ENCODE assay signal across 1 cellular context in the genomic region with DNA sequence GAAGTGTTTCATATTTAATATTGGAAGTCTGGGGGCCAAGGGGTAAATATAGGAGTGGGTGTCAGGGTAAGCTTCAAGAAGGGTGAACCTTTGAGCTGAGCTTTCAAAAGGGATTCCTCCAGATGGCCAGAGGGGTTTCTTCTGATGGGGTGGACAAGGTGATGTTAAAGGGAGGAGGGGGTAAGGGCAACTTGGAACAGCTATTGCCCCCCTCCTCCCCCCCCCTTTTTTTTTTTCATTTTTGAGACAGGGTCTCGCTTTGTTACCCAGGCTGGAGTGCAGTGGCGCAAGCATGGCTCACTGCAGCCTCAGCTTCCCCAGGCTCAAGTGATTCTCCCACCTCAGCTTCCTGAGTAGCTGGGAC.
TF ChIP-seq lines count a peak whose summit lies in the region.

No MANE protein-coding gene starts in this region.

TF ChIP-seq in HCT116, 20 proteins besides CTCF, POLR2A, EP300 and RAD21:
- TF ChIP-seq TCF7L2 (IDR thresholded peaks at IDR 0.05; ENCODE audit: borderline replicate concordance, extremely low read depth, insufficient read depth, insufficient read length) (no peak), CBX3 (IDR thresholded peaks at IDR 0.05; ENCODE audit: low read depth) (no peak), ZFX (IDR thresholded peaks at IDR 0.05) (no peak), ZNF274 (IDR thresholded peaks at IDR 0.05; ENCODE audit: low read depth, low read length) (no peak), YY1 (IDR thresholded peaks at IDR 0.05; ENCODE audit: extremely low read depth, insufficient replicate concordance, low read depth, low read length) (no peak), FOSL1 (IDR thresholded peaks at IDR 0.05; ENCODE audit: low read depth) (no peak), POLR2AphosphoS5 (IDR thresholded peaks at IDR 0.05; ENCODE audit: low read depth, low read length) (no peak), EZH2phosphoT487 (IDR thresholded peaks at IDR 0.05; ENCODE audit: borderline replicate concordance) (no peak), EGR1 (IDR thresholded peaks at IDR 0.05; ENCODE audit: low read depth) (no peak)
- TF ChIP-seq, protein P1, sequence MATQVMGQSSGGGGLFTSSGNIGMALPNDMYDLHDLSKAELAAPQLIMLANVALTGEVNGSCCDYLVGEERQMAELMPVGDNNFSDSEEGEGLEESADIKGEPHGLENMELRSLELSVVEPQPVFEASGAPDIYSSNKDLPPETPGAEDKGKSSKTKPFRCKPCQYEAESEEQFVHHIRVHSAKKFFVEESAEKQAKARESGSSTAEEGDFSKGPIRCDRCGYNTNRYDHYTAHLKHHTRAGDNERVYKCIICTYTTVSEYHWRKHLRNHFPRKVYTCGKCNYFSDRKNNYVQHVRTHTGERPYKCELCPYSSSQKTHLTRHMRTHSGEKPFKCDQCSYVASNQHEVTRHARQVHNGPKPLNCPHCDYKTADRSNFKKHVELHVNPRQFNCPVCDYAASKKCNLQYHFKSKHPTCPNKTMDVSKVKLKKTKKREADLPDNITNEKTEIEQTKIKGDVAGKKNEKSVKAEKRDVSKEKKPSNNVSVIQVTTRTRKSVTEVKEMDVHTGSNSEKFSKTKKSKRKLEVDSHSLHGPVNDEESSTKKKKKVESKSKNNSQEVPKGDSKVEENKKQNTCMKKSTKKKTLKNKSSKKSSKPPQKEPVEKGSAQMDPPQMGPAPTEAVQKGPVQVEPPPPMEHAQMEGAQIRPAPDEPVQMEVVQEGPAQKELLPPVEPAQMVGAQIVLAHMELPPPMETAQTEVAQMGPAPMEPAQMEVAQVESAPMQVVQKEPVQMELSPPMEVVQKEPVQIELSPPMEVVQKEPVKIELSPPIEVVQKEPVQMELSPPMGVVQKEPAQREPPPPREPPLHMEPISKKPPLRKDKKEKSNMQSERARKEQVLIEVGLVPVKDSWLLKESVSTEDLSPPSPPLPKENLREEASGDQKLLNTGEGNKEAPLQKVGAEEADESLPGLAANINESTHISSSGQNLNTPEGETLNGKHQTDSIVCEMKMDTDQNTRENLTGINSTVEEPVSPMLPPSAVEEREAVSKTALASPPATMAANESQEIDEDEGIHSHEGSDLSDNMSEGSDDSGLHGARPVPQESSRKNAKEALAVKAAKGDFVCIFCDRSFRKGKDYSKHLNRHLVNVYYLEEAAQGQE (IDR thresholded peaks at IDR 0.05; ENCODE audit: low read depth), result no peak
- TF ChIP-seq, protein P2, sequence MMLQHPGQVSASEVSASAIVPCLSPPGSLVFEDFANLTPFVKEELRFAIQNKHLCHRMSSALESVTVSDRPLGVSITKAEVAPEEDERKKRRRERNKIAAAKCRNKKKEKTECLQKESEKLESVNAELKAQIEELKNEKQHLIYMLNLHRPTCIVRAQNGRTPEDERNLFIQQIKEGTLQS (IDR thresholded peaks at IDR 0.05), result no peak
- TF ChIP-seq, protein P3, sequence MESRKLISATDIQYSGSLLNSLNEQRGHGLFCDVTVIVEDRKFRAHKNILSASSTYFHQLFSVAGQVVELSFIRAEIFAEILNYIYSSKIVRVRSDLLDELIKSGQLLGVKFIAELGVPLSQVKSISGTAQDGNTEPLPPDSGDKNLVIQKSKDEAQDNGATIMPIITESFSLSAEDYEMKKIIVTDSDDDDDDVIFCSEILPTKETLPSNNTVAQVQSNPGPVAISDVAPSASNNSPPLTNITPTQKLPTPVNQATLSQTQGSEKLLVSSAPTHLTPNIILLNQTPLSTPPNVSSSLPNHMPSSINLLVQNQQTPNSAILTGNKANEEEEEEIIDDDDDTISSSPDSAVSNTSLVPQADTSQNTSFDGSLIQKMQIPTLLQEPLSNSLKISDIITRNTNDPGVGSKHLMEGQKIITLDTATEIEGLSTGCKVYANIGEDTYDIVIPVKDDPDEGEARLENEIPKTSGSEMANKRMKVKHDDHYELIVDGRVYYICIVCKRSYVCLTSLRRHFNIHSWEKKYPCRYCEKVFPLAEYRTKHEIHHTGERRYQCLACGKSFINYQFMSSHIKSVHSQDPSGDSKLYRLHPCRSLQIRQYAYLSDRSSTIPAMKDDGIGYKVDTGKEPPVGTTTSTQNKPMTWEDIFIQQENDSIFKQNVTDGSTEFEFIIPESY (IDR thresholded peaks at IDR 0.05; ENCODE audit: extremely low read depth, insufficient replicate concordance, low read length), result no peak
- TF ChIP-seq, protein P4, sequence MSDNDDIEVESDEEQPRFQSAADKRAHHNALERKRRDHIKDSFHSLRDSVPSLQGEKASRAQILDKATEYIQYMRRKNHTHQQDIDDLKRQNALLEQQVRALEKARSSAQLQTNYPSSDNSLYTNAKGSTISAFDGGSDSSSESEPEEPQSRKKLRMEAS (IDR thresholded peaks at IDR 0.05), result no peak
TF ChIP-seq in HCT116: peak in this region for 0.
